Comparison of ENCODE assay signal across 10 cellular contexts in genomic region chr21:37452222-37452621, GRCh38.
DNase-seq lines count a peak whose midpoint lies in the region; ATAC-seq and TF ChIP-seq lines count a peak whose summit lies in the region.
"Had no signal": no experiment of that assay in that cellular context is flagged by ENCODE, and none has a peak within 500 bp of the region (broad histone marks: within the 10 kb centered on the region; RNA-seq: fewer than 3 reads in every experiment).

No MANE protein-coding gene starts in this region.

- peaks cover 61% of the 10 kb centered on the region for H3K4me1 ChIP-seq in GM23338 (ENCODE audit: insufficient read depth)

- H3K27ac Mint-ChIP-seq in GM23338 (no peak overlapping the region), immature natural killer cell (peak overlapping the region; percentile 10 to 83 (median 42))
- peak overlapping the region; percentile 0 for H3K27ac Mint-ChIP-seq in stimulated activated effector memory CD8-positive, alpha-beta T cell treated with anti-CD3 and anti-CD28 coated beads, Interleukin-12 subunit alpha, Interleukin-12 subunit beta, amount 100 ng/mL, for 72 hours

- H3F3A ChIP-seq in GM23338 (replicated peaks; ENCODE audit: low read depth): no peaks in the 10 kb centered on the region

- H3K27me3 Mint-ChIP-seq in GM23338 (ENCODE audit: insufficient read depth, low read depth, poor library complexity) (peaks cover 8% of the 10 kb centered on the region), immature natural killer cell (ENCODE audit: low read depth in 3 of 3) (peaks cover 0 to 3% (median 3%) of the 10 kb centered on the region in 3 donors)

- H3K79me2 ChIP-seq in GM23338 (replicated peaks; ENCODE audit: insufficient read depth): peaks cover 100% of the 10 kb centered on the region

- no peak overlapping the region for H3K27ac ChIP-seq in GM23338 (ENCODE audit: low read depth)

- H3K4me1 Mint-ChIP-seq in GM23338 (peaks cover 68% of the 10 kb centered on the region), immature natural killer cell (peaks cover 81 to 98% of the 10 kb centered on the region in 2 donors)
- H3K4me1 Mint-ChIP-seq in stimulated activated effector memory CD8-positive, alpha-beta T cell treated with anti-CD3 and anti-CD28 coated beads, Interleukin-12 subunit alpha, Interleukin-12 subunit beta, amount 100 ng/mL, for 72 hours: peaks cover 74% of the 10 kb centered on the region

- TF ChIP-seq CTCF in GM23338 (conservative IDR thresholded peaks at IDR 0.05; ENCODE audit: low read depth in 2 of 2): no peak

- no peaks in the 10 kb centered on the region for H3K9me3 Mint-ChIP-seq in GM23338
- no peaks in the 10 kb centered on the region for H3K9me3 Mint-ChIP-seq in immature natural killer cell
- H3K9me3 Mint-ChIP-seq in stimulated activated effector memory CD8-positive, alpha-beta T cell treated with anti-CD3 and anti-CD28 coated beads, Interleukin-12 subunit alpha, Interleukin-12 subunit beta, amount 100 ng/mL, for 72 hours: no peaks in the 10 kb centered on the region

- ATAC-seq in GM23338 (peak; percentile 13; the same call in 2 of the 3 replicates), GM19467 (IDR thresholded peaks at IDR 0.05; ENCODE audit: unreplicated experiment) (no peak), GM21390 (IDR thresholded peaks at IDR 0.05; ENCODE audit: unreplicated experiment) (no peak)
- ATAC-seq in stimulated activated effector memory CD8-positive, alpha-beta T cell treated with anti-CD3 and anti-CD28 coated beads, Interleukin-12 subunit alpha, Interleukin-12 subunit beta, amount 100 ng/mL, for 72 hours: no peak

- H3K27me3 ChIP-seq in GM23338 (ENCODE audit: insufficient read depth): no peaks in the 10 kb centered on the region

- no peak overlapping the region for H3K4me3 Mint-ChIP-seq in GM23338
- H3K4me3 Mint-ChIP-seq in immature natural killer cell: peak overlapping the region in 3 of 5 donors; percentile 7 to 10 (median 7)
- no peak overlapping the region for H3K4me3 Mint-ChIP-seq in stimulated activated effector memory CD8-positive, alpha-beta T cell treated with anti-CD3 and anti-CD28 coated beads, Interleukin-12 subunit alpha, Interleukin-12 subunit beta, amount 100 ng/mL, for 72 hours

- no peak overlapping the region for H3K4me3 ChIP-seq in GM23338

- H4K20me1 ChIP-seq in GM23338 (replicated peaks; ENCODE audit: insufficient read depth): peaks cover 55% of the 10 kb centered on the region

- H3K36me3 ChIP-seq in GM23338 (ENCODE audit: insufficient read depth): no peaks in the 10 kb centered on the region

- H3K9me2 ChIP-seq in GM23338 (ENCODE audit: insufficient read depth): no peaks in the 10 kb centered on the region

- peak overlapping the region; percentile 22; the same call in 1 of the 2 replicates for H3K4me2 ChIP-seq in GM23338

- DNase-seq in GM23338 (ENCODE audit: low spot score) (no peak), amniotic epithelial cell (ENCODE audit: low read depth) (peak; percentile 96), immature natural killer cell (no peak), DMS153 treated with DMSO at 0.1 percent for 48 hours (lab: John Stamatoyannopoulos, UW; ENCODE audit: unreplicated experiment) (no peak), NK-92 (lab: John Stamatoyannopoulos, UW; ENCODE audit: unreplicated experiment) (no peak)
- no peak for DNase-seq in stimulated activated effector memory CD8-positive, alpha-beta T cell treated with anti-CD3 and anti-CD28 coated beads, Interleukin-12 subunit alpha, Interleukin-12 subunit beta, amount 100 ng/mL, for 72 hours (ENCODE audit: low spot score in 2 of 2)
- DNase-seq: MV-4-11; stimulated activated CD4-positive, alpha-beta T cell treated with anti-CD3 and anti-CD28 coated beads, Interleukin-4, amount 100 ng/mL, for 24 hours had no signal

- H3K36me3 Mint-ChIP-seq in GM23338 (ENCODE audit: low read depth) (peaks cover 5% of the 10 kb centered on the region; the same call in 2 of the 3 replicates), immature natural killer cell (no peaks in the 10 kb centered on the region)
- peaks cover 9% of the 10 kb centered on the region for H3K36me3 Mint-ChIP-seq in stimulated activated effector memory CD8-positive, alpha-beta T cell treated with anti-CD3 and anti-CD28 coated beads, Interleukin-12 subunit alpha, Interleukin-12 subunit beta, amount 100 ng/mL, for 72 hours

- H2AFZ ChIP-seq in GM23338: no peak overlapping the region

TF ChIP-seq in GM23338, 12 proteins besides CTCF, POLR2A, EP300 and RAD21:
- TF ChIP-seq ZNF331 (CRISPR knock-in tag; IDR thresholded peaks at IDR 0.05; ENCODE audit: low read depth): no peak
- TF ChIP-seq ZNF114 (CRISPR knock-in tag; IDR thresholded peaks at IDR 0.05): no peak
- no peak for TF ChIP-seq CREB1 (CRISPR knock-in tag; IDR thresholded peaks at IDR 0.05; ENCODE audit: low read depth)
- no peak for TF ChIP-seq EZH2 (IDR thresholded peaks at IDR 0.05; ENCODE audit: low read depth, unreplicated experiment)
- TF ChIP-seq ZNF462 (CRISPR knock-in tag; IDR thresholded peaks at IDR 0.05): no peak
- TF ChIP-seq EZH2phosphoT487 (IDR thresholded peaks at IDR 0.05; ENCODE audit: unreplicated experiment): no peak

Comparison
In these comparisons a context has a peak if more than half of its experiments do, and no peak if none do; other contexts are left out.
1. H3K4me3 Mint-ChIP-seq: peak in immature natural killer cell (3 of 5); none in GM23338 (single experiment) and stimulated activated effector memory CD8-positive, alpha-beta T cell treated with anti-CD3 and anti-CD28 coated beads, Interleukin-12 subunit alpha, Interleukin-12 subunit beta, amount 100 ng/mL, for 72 hours (single experiment).